Comparison of ENCODE assay signal across 20 cellular contexts in the genomic region with DNA sequence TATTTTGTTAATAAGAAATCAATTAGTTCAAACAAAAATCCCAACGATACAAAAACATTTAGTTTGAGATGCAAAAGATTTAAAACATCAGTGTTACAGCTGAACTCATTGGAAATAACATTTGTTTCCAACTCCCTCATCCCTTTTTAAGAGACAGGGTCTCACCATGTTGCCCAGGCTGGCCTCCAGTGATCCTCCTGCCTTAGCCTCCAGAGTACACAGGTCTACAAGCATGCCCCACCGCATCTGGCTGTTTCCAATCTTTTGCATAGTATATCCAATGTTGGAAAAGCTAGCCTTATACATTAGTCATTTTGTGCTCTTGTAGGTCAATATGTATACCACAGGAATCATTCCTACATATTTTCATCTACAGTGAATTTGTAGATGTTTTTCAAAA.
"Had no signal": no experiment of that assay in that cellular context is flagged by ENCODE, and none has a peak within 500 bp of the region (broad histone marks: within the 10 kb centered on the region; RNA-seq: fewer than 3 reads in every experiment).

No MANE protein-coding gene starts in this region.

- H3K27me3 ChIP-seq: colonic mucosa, foreskin keratinocyte, sigmoid colon, thyroid gland had no signal

- H3K4me1 ChIP-seq: colonic mucosa, lower lobe of right lung, parathyroid adenoma, sigmoid colon, thyroid gland had no signal

- DNase-seq: activated CD4-positive, CD25-positive, alpha-beta regulatory T cell treated with anti-CD3 and anti-CD28 coated beads, Interleukin-2, amount 50 U/mL, for 72 hours; activated gamma-delta T cell; activated naive CD8-positive, alpha-beta T cell treated with anti-CD3 and anti-CD28 coated beads, Interleukin-2, amount 10 ng/mL, durations not matched to agents 7 days and 5 days; activated T-cell treated with anti-CD3 and anti-CD28 coated beads, Interleukin-2, amount 50 U/mL, for 1 hour; central memory CD4-positive, alpha-beta T cell; colonic mucosa; foreskin keratinocyte; hypothalamus; islet precursor cell; left colon; lower lobe of right lung; natural killer cell; sigmoid colon; stimulated activated CD4-positive, alpha-beta T cell treated with anti-CD3 and anti-CD28 coated beads, Interleukin-4, amount 100 ng/mL, for 4 hours; stimulated activated naive CD4-positive, alpha-beta T cell; T-cell; thyroid gland had no signal

- H3K27ac Mint-ChIP-seq: activated naive CD8-positive, alpha-beta T cell treated with anti-CD3 and anti-CD28 coated beads, Interleukin-2, amount 10 ng/mL, durations not matched to agents 7 days and 5 days; T-cell had no signal

- H3K27ac ChIP-seq: colonic mucosa, foreskin keratinocyte, lower lobe of right lung, parathyroid adenoma, sigmoid colon, thyroid gland had no signal

- H3K9me3 Mint-ChIP-seq: activated naive CD8-positive, alpha-beta T cell treated with anti-CD3 and anti-CD28 coated beads, Interleukin-2, amount 10 ng/mL, durations not matched to agents 7 days and 5 days; brain; natural killer cell; T-cell had no signal

- H3K9me3 ChIP-seq: colonic mucosa, lower lobe of right lung, sigmoid colon, thyroid gland had no signal

- H3K9ac ChIP-seq: parathyroid adenoma had no signal

- H2AFZ ChIP-seq: parathyroid adenoma had no signal

- H3K27me3 Mint-ChIP-seq: activated naive CD8-positive, alpha-beta T cell treated with anti-CD3 and anti-CD28 coated beads, Interleukin-2, amount 10 ng/mL, durations not matched to agents 7 days and 5 days; brain; T-cell had no signal

- ATAC-seq: foreskin keratinocyte, left colon, lower lobe of right lung, natural killer cell, SK-N-SH treated with all-trans-retinoic acid at 6 μM for 48 hours, T-cell had no signal

- H3K4me3 ChIP-seq: colonic mucosa, lower lobe of right lung, sigmoid colon, thyroid gland had no signal

- H3K4me3 Mint-ChIP-seq: activated naive CD8-positive, alpha-beta T cell treated with anti-CD3 and anti-CD28 coated beads, Interleukin-2, amount 10 ng/mL, durations not matched to agents 7 days and 5 days; brain; natural killer cell; T-cell had no signal
